ENCODE assay signal across 29 cellular contexts in the genomic region with DNA sequence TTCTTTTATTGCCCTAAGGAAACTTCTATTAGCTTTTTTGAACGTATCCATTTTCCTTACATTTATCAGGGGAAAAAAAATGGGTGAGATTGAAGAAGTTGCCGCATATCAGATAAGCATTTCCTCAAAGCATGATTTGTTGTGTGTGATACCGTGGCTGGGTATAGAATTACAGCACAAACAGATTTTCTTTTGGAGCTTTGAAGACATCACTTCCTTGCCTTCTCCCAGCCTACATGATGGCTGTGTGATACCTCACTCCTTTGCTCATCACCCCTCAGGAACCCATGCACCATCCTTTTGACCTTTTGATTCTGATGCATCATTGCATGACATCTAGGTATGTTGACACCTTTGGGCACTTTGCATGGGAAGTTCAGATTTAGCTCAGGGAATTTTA.
"Had no signal": no experiment of that assay in that cellular context is flagged by ENCODE, and none has a peak within 500 bp of the region (broad histone marks: within the 10 kb centered on the region; RNA-seq: fewer than 3 reads in every experiment).

No MANE protein-coding gene starts in this region.

- H3K9me3 ChIP-seq: testis, thyroid gland, upper lobe of right lung, uterus had no signal

- H3K4me3 ChIP-seq: stomach, suprapubic skin, testis, thoracic aorta, thyroid gland, tibial artery, tibial nerve, transverse colon, upper lobe of left lung, upper lobe of right lung, uterus, vagina had no signal

- H3K4me3 Mint-ChIP-seq: stimulated activated effector memory CD8-positive, alpha-beta T cell treated with anti-CD3 and anti-CD28 coated beads, Interleukin-12 subunit alpha, Interleukin-12 subunit beta, amount 100 ng/mL, for 72 hours; stimulated activated memory B cell treated with anti-CD40 and anti-IgM and Interleukin-4, amounts not matched to agents 10 μg/mL and 1 μg/mL and 100 μg/mL, for 72 hours; stimulated activated naive B cell treated with anti-CD40 and anti-IgM and Interleukin-4, amounts not matched to agents 10 μg/mL and 1 μg/mL and 100 μg/mL, for 72 hours; stimulated activated naive CD8-positive, alpha-beta T cell treated with anti-CD3 and anti-CD28 coated beads, Interleukin-15, amount 100 ng/mL, for 72 hours; stimulated activated naive CD8-positive, alpha-beta T cell treated with anti-CD3 and anti-CD28 coated beads, Interleukin-15, Interleukin-2, amounts not matched to agents 100 ng/mL and 50 ng/mL, for 24 hours; type B pancreatic cell had no signal

- H3K27ac ChIP-seq: stomach, suprapubic skin, testis, thoracic aorta, thyroid gland, tibial artery, tibial nerve, transverse colon, upper lobe of left lung, upper lobe of right lung, uterus, vagina had no signal

- DNase-seq: stimulated activated CD4-positive, alpha-beta T cell treated with anti-CD3 and anti-CD28 coated beads, Interleukin-2, amount 100 ng/mL, for 48 hours; stimulated activated CD4-positive, alpha-beta T cell treated with anti-CD3 and anti-CD28 coated beads, Interleukin-4, amount 100 ng/mL, for 1 hour; stimulated activated CD4-positive, alpha-beta T cell treated with anti-CD3 and anti-CD28 coated beads, Interleukin-4, amount 100 ng/mL, for 24 hours; stimulated activated CD4-positive, alpha-beta T cell treated with anti-CD3 and anti-CD28 coated beads, Interleukin-4, amount 100 ng/mL, for 4 hours; stimulated activated CD8-positive, alpha-beta memory T cell treated with anti-CD3 and anti-CD28 coated beads, Interleukin-4, amount 100 ng/mL, for 48 hours; stimulated activated naive B cell treated with anti-CD40 and anti-IgM and Interleukin-4, amounts not matched to agents 10 μg/mL and 1 μg/mL and 100 μg/mL, for 72 hours; stimulated activated naive CD4-positive, alpha-beta T cell; stimulated activated naive CD4-positive, alpha-beta T cell treated with Interleukin-2 at 50 U/mL for 16 hours; stimulated activated naive CD8-positive, alpha-beta T cell treated with anti-CD3 and anti-CD28 coated beads, Interleukin-15, amount 100 ng/mL, for 72 hours; stimulated activated naive CD8-positive, alpha-beta T cell treated with anti-CD3 and anti-CD28 coated beads, Interleukin-15, Interleukin-2, amounts not matched to agents 100 U/mL and 50 U/mL, for 24 hours; stomach; substantia nigra; testis; thyroid gland; tibial artery; transverse colon; trophoblast cell; upper lobe of left lung; upper lobe of right lung; uterus had no signal

- FAIRE-seq: urothelium cell line had no signal

- ATAC-seq: stimulated activated effector memory CD8-positive, alpha-beta T cell treated with anti-CD3 and anti-CD28 coated beads, Interleukin-12 subunit alpha, Interleukin-12 subunit beta, amount 100 ng/mL, for 72 hours; stimulated activated memory B cell treated with anti-CD40 and anti-IgM and Interleukin-4, amounts not matched to agents 10 μg/mL and 1 μg/mL and 100 μg/mL, for 72 hours; stimulated activated naive B cell treated with anti-CD40 and anti-IgM and Interleukin-4, amounts not matched to agents 10 μg/mL and 1 μg/mL and 100 μg/mL, for 72 hours; stimulated activated naive CD8-positive, alpha-beta T cell treated with anti-CD3 and anti-CD28 coated beads, Interleukin-15, amount 100 ng/mL, for 72 hours; stimulated activated naive CD8-positive, alpha-beta T cell treated with anti-CD3 and anti-CD28 coated beads, Interleukin-15, Interleukin-2, amounts not matched to agents 100 U/mL and 50 U/mL, for 24 hours; upper lobe of right lung had no signal

- H3K4me1 Mint-ChIP-seq: stimulated activated effector memory CD8-positive, alpha-beta T cell treated with anti-CD3 and anti-CD28 coated beads, Interleukin-12 subunit alpha, Interleukin-12 subunit beta, amount 100 ng/mL, for 72 hours; stimulated activated memory B cell treated with anti-CD40 and anti-IgM and Interleukin-4, amounts not matched to agents 10 μg/mL and 1 μg/mL and 100 μg/mL, for 72 hours; stimulated activated naive B cell treated with anti-CD40 and anti-IgM and Interleukin-4, amounts not matched to agents 10 μg/mL and 1 μg/mL and 100 μg/mL, for 72 hours; stimulated activated naive CD8-positive, alpha-beta T cell treated with anti-CD3 and anti-CD28 coated beads, Interleukin-15, amount 100 ng/mL, for 72 hours had no signal

- H3K36me3 ChIP-seq: stomach, suprapubic skin, thoracic aorta, thyroid gland, tibial artery, transverse colon, upper lobe of left lung, upper lobe of right lung, uterus, vagina had no signal

- H3K27ac Mint-ChIP-seq: stimulated activated effector memory CD8-positive, alpha-beta T cell treated with anti-CD3 and anti-CD28 coated beads, Interleukin-12 subunit alpha, Interleukin-12 subunit beta, amount 100 ng/mL, for 72 hours; stimulated activated memory B cell treated with anti-CD40 and anti-IgM and Interleukin-4, amounts not matched to agents 10 μg/mL and 1 μg/mL and 100 μg/mL, for 72 hours; stimulated activated naive B cell treated with anti-CD40 and anti-IgM and Interleukin-4, amounts not matched to agents 10 μg/mL and 1 μg/mL and 100 μg/mL, for 72 hours; stimulated activated naive CD8-positive, alpha-beta T cell treated with anti-CD3 and anti-CD28 coated beads, Interleukin-15, amount 100 ng/mL, for 72 hours; stimulated activated naive CD8-positive, alpha-beta T cell treated with anti-CD3 and anti-CD28 coated beads, Interleukin-15, Interleukin-2, amounts not matched to agents 100 ng/mL and 50 ng/mL, for 24 hours; type B pancreatic cell had no signal

- H3K4me1 ChIP-seq: stomach, suprapubic skin, testis, thyroid gland, tibial artery, tibial nerve, transverse colon, upper lobe of left lung, upper lobe of right lung, uterus, vagina had no signal

- H3K27me3 Mint-ChIP-seq: stimulated activated memory B cell treated with anti-CD40 and anti-IgM and Interleukin-4, amounts not matched to agents 10 μg/mL and 1 μg/mL and 100 μg/mL, for 72 hours; stimulated activated naive B cell treated with anti-CD40 and anti-IgM and Interleukin-4, amounts not matched to agents 10 μg/mL and 1 μg/mL and 100 μg/mL, for 72 hours; stimulated activated naive CD8-positive, alpha-beta T cell treated with anti-CD3 and anti-CD28 coated beads, Interleukin-15, amount 100 ng/mL, for 72 hours; stimulated activated naive CD8-positive, alpha-beta T cell treated with anti-CD3 and anti-CD28 coated beads, Interleukin-15, Interleukin-2, amounts not matched to agents 100 ng/mL and 50 ng/mL, for 24 hours; type B pancreatic cell had no signal

- H3K9me3 Mint-ChIP-seq: stimulated activated effector memory CD8-positive, alpha-beta T cell treated with anti-CD3 and anti-CD28 coated beads, Interleukin-12 subunit alpha, Interleukin-12 subunit beta, amount 100 ng/mL, for 72 hours had no signal

- H3K36me3 Mint-ChIP-seq: stimulated activated effector memory CD8-positive, alpha-beta T cell treated with anti-CD3 and anti-CD28 coated beads, Interleukin-12 subunit alpha, Interleukin-12 subunit beta, amount 100 ng/mL, for 72 hours; stimulated activated memory B cell treated with anti-CD40 and anti-IgM and Interleukin-4, amounts not matched to agents 10 μg/mL and 1 μg/mL and 100 μg/mL, for 72 hours had no signal

- H3K27me3 ChIP-seq: suprapubic skin, testis, thyroid gland, tibial nerve, transverse colon, upper lobe of left lung, upper lobe of right lung, uterus, vagina had no signal
